ENCODE assay signal across 8 cellular contexts in genomic region chr2:42567806-42568429, GRCh38. TPM values are rescaled to one million over a fixed set of nuclear protein-coding genes. Genes with fewer than 3 reads are reported as not detected.
DNase-seq lines count a peak whose midpoint lies in the region; ATAC-seq, FAIRE-seq and TF ChIP-seq lines count a peak whose summit lies in the region.

No MANE protein-coding gene starts in this region.

- H3K9me3 ChIP-seq in K562 (replicated peaks; ENCODE audit: control insufficient read depth, insufficient read depth, low read depth, low read length): no peaks in the 10 kb centered on the region

- ATAC-seq in HG02642 (IDR thresholded peaks at IDR 0.05; ENCODE audit: poor library complexity, unreplicated experiment) (peak; percentile 78), K562 (peak; percentile 5)
- peak; percentile 51 for ATAC-seq in stimulated activated naive CD8-positive, alpha-beta T cell treated with anti-CD3 and anti-CD28 coated beads, Interleukin-15, Interleukin-2, amounts not matched to agents 100 U/mL and 50 U/mL, for 24 hours

- H3K4me1 ChIP-seq in K562 (replicated peaks in 1 of 2; ENCODE audit: control insufficient read depth in 2 of 2, insufficient read depth in 2 of 2, low read length in 2 of 2): peaks cover 6 to 7% of the 10 kb centered on the region in 2 experiments; a peak in 2 of 5 replicates

- H3K4me3 ChIP-seq in K562: no peak overlapping the region

- FAIRE-seq in K562 (lab: Jason Lieb, UNC): no peak

- H3K27ac Mint-ChIP-seq in activated naive CD4-positive, alpha-beta T cell treated with anti-CD3 and anti-CD28 coated beads for 36 hours: no peak overlapping the region

- peak; percentile 26 for DNase-seq in activated naive CD4-positive, alpha-beta T cell treated with anti-CD3 and anti-CD28 coated beads for 36 hours
- DNase-seq in activated naive CD4-positive, alpha-beta T cell treated with Interleukin-2 at 50 U/mL for 16 hours: no peak
- DNase-seq in NCI-H345 (lab: John Stamatoyannopoulos, UW): peak; percentile 58
- peak in 1 of 4 experiments; percentile 12 for DNase-seq in K562 (ENCODE audit: extremely low read depth in 1 of 4, low spot score in 3 of 4)
- DNase-seq in stimulated activated naive CD8-positive, alpha-beta T cell treated with anti-CD3 and anti-CD28 coated beads, Interleukin-15, Interleukin-2, amounts not matched to agents 100 U/mL and 50 U/mL, for 24 hours: peak; percentile 15
- DNase-seq in H4 (ENCODE audit: low spot score): no peak

- H3K27me3 ChIP-seq in K562 (ENCODE audit: control insufficient read depth in 2 of 2, insufficient read depth in 2 of 2, low read length in 2 of 2) (peaks cover 0 to under 1% of the 10 kb centered on the region in 2 experiments; a peak in 1 of 5 replicates), layer of hippocampus (ENCODE audit: control insufficient read depth, insufficient read depth, low read length) (no peaks in the 10 kb centered on the region)

- TF ChIP-seq POLR2A in K562 (conservative IDR thresholded peaks at IDR 0.05): no peak

- peaks cover 10% of the 10 kb centered on the region for H3K36me3 Mint-ChIP-seq in activated naive CD4-positive, alpha-beta T cell treated with anti-CD3 and anti-CD28 coated beads for 36 hours (ENCODE audit: low read depth)

- TF ChIP-seq RAD21 in K562 (CRISPR knock-in tag; conservative IDR thresholded peaks at IDR 0.05 in 1 of 2, IDR thresholded peaks at IDR 0.05 in 1 of 2): no peak

- no peaks in the 10 kb centered on the region for H3K27me3 Mint-ChIP-seq in activated naive CD4-positive, alpha-beta T cell treated with anti-CD3 and anti-CD28 coated beads for 36 hours (ENCODE audit: low read depth)

- intact Hi-C loops in activated naive CD4-positive, alpha-beta T cell treated with anti-CD3 and anti-CD28 coated beads for 36 hours (cut with micrococcal nuclease): loop anchor here (1.0 to 2.0 kb wide), 4 partner anchors 73 to 207 kb away; partner anchors contain the start of gene COX7A2L
- intact Hi-C loops in K562 (cut with micrococcal nuclease): no loop called here

- peak overlapping the region in 1 of 2 experiments; percentile 73; a peak in 2 of 4 replicates for H3K9ac ChIP-seq in K562 (ENCODE audit: insufficient read depth in 1 of 2, low read depth in 2 of 2, low read length in 2 of 2)

- no peak for TF ChIP-seq CTCF in K562 (IDR thresholded peaks at IDR 0.05 in 2 of 3, conservative IDR thresholded peaks at IDR 0.05 in 1 of 3; ENCODE audit: insufficient read depth in 2 of 3, low read depth in 1 of 3, low read length in 3 of 3)

- POLR2A ChIA-PET in K562 (lab: Yijun Ruan, JAX): no interaction called here

- no peaks in the 10 kb centered on the region for H3K36me3 ChIP-seq in K562 (ENCODE audit: control insufficient read depth, insufficient read depth, low read length)

- H3K9me3 Mint-ChIP-seq in activated naive CD4-positive, alpha-beta T cell treated with anti-CD3 and anti-CD28 coated beads for 36 hours: no peaks in the 10 kb centered on the region

- no peak for TF ChIP-seq EP300 in K562 (IDR thresholded peaks at IDR 0.05; ENCODE audit: low read length)

- H3K4me3 Mint-ChIP-seq in activated naive CD4-positive, alpha-beta T cell treated with anti-CD3 and anti-CD28 coated beads for 36 hours: peak overlapping the region; percentile 66

- H4K20me1 ChIP-seq in K562 (replicated peaks; ENCODE audit: control insufficient read depth, insufficient read depth, low read length): no peaks in the 10 kb centered on the region

- H3K4me2 ChIP-seq in K562 (ENCODE audit: insufficient read depth, low read length): no peak overlapping the region

- WGBS in K562 (ENCODE audit: insufficient coverage, low coverage, missing lambda C conversion rate): 81% methylated on average over 10 of the region's 12 CpGs

- peak overlapping the region; percentile 87 for H2AFZ ChIP-seq in K562 (ENCODE audit: low read depth, low read length)

- peaks cover 26% of the 10 kb centered on the region for H3K4me1 Mint-ChIP-seq in activated naive CD4-positive, alpha-beta T cell treated with anti-CD3 and anti-CD28 coated beads for 36 hours (ENCODE audit: low read depth)

- H3K79me2 ChIP-seq in K562 (ENCODE audit: control insufficient read depth, insufficient read depth, low read length): peaks cover 14% of the 10 kb centered on the region

- no TSS peak for BruUV-seq in K562 (replicated peaks; lab: Mats Ljungman, UMichigan)

- H3K27ac ChIP-seq in K562 (ENCODE audit: extremely low read depth, low read depth, low read length) (no peak overlapping the region), layer of hippocampus (ENCODE audit: low read depth, low read length) (peak overlapping the region; percentile 77)

- no peaks in the 10 kb centered on the region for H3K9me1 ChIP-seq in K562 (ENCODE audit: control insufficient read depth, insufficient read depth, low read length)

- CTCF ChIA-PET in activated naive CD4-positive, alpha-beta T cell treated with anti-CD3 and anti-CD28 coated beads for 36 hours (lab: Charles Lee): no interaction called here
- CTCF ChIA-PET in K562 (lab: Yijun Ruan, JAX; ENCODE audit: low intra/inter-chr PET ratio): no interaction called here

- in situ Hi-C loops in K562 (cut with MboI): no loop called here

TF ChIP-seq in K562, 482 proteins besides CTCF, POLR2A, EP300 and RAD21 (continues in another document):
- peak; percentile 61; the same call in 1 of the 2 replicates for TF ChIP-seq ZBTB33 (CRISPR knock-in tag; IDR thresholded peaks at IDR 0.05)
- TF ChIP-seq TSHZ1 (CRISPR knock-in tag; IDR thresholded peaks at IDR 0.05): no peak
- peak; percentile 15; the same call in 1 of the 2 replicates for TF ChIP-seq ZFX (CRISPR knock-in tag; IDR thresholded peaks at IDR 0.05)
- no peak for TF ChIP-seq SUPT5H (IDR thresholded peaks at IDR 0.05)
- TF ChIP-seq CREM (IDR thresholded peaks at IDR 0.05; ENCODE audit: low read depth): no peak
- TF ChIP-seq ZC3H11A (IDR thresholded peaks at IDR 0.05; ENCODE audit: low read depth, low read length): no peak
- TF ChIP-seq LARP7 (IDR thresholded peaks at IDR 0.05): no peak
- TF ChIP-seq ZNF217 (CRISPR knock-in tag; IDR thresholded peaks at IDR 0.05): no peak
- no peak for TF ChIP-seq ZNF239 (CRISPR knock-in tag; IDR thresholded peaks at IDR 0.05)

RNA-seq across cellular contexts. Expression of gene MTA3, which starts 0.5 kb away (rescaled TPM):
- total RNA-seq in activated naive CD4-positive, alpha-beta T cell treated with anti-CD3 and anti-CD28 coated beads for 36 hours: 10 to 100 TPM; 31.9 to 38.0 TPM
- 32.9 and 76.2 TPM in 2 replicates for total RNA-seq in K562 (2011; cell fraction: chromatin; rRNA removed; ENCODE audit: low replicate concordance)
- 11.2 and 11.8 TPM in 2 replicates for total RNA-seq in K562 (2011; cell fraction: nucleolus; rRNA removed)
- 23.8 and 40.7 TPM in 2 replicates for total RNA-seq in K562 (2011; cell fraction: nucleoplasm; rRNA removed)
- 12.4 and 15.8 TPM in 2 replicates for total RNA-seq in K562 (2014; rRNA removed)
- 20.7 and 25.7 TPM in 2 replicates for total RNA-seq in K562 (2014; rRNA removed; fragmentation: Illumina TruSeq; extraction: Trizol)
- total RNA-seq in K562 (2015; rRNA removed; fragmentation: Illumina TruSeq; extraction: Trizol): 17.8 and 20.7 TPM in 2 replicates
- 22.3 and 23.5 TPM in 2 replicates for total RNA-seq in K562 (2021)
- 30.8 and 39.6 TPM in 2 replicates for polyA plus RNA-seq in K562 (2011; rRNA removed)
- 18.3 and 24.6 TPM in 2 replicates for polyA plus RNA-seq in K562 (2011; cell fraction: cytosol; rRNA removed)
- 12.3 and 13.6 TPM in 2 replicates for polyA plus RNA-seq in K562 (2011; cell fraction: nucleus; rRNA removed)
- 21.7 and 24.0 TPM in 2 replicates for polyA plus RNA-seq in K562 (2012)
- polyA plus RNA-seq in K562 (2014; fragmentation: Illumina TruSeq; extraction: Trizol): 24.2 and 28.6 TPM in 2 replicates
- polyA plus RNA-seq in K562 (2014; fragmentation: Nextera tagmentation; extraction: Ambion mirVana): 10 to 100 TPM; 17.0 to 26.3 TPM
- 21.9 and 25.3 TPM in 2 replicates for polyA plus RNA-seq in K562 (2014; rRNA removed)
- 34.1 and 36.6 TPM in 2 replicates for polyA minus RNA-seq in K562 (2011; rRNA and poly(A)+ RNA removed)
- polyA minus RNA-seq in K562 (2011; cell fraction: cytosol; rRNA and poly(A)+ RNA removed): 10.9 and 11.4 TPM in 2 replicates
- polyA minus RNA-seq in K562 (2011; cell fraction: nucleus; rRNA and poly(A)+ RNA removed): 7.5 and 15.2 TPM in 2 replicates
- 23.8 and 26.4 TPM in 2 replicates for total RNA-seq in H4 (2014; rRNA removed; shearing (Covaris generic))

Comparison
In these comparisons a context has a peak if more than half of its experiments do, and no peak if none do; other contexts are left out.
1. DNase-seq: peak in activated naive CD4-positive, alpha-beta T cell treated with anti-CD3 and anti-CD28 coated beads for 36 hours (single experiment), NCI-H345 (single experiment) and stimulated activated naive CD8-positive, alpha-beta T cell treated with anti-CD3 and anti-CD28 coated beads, Interleukin-15, Interleukin-2, amounts not matched to agents 100 U/mL and 50 U/mL, for 24 hours (single experiment); none in activated naive CD4-positive, alpha-beta T cell treated with Interleukin-2 at 50 U/mL for 16 hours (single experiment) and H4 (single experiment).
2. ATAC-seq: peak in every context shown above with its lines; median percentile 78 in HG02642; 51 in stimulated activated naive CD8-positive, alpha-beta T cell treated with anti-CD3 and anti-CD28 coated beads, Interleukin-15, Interleukin-2, amounts not matched to agents 100 U/mL and 50 U/mL, for 24 hours; 5 in K562.